1 cellular context compared by ENCODE assay signal in genomic region chr1:26900001-26900814, GRCh38.
TF ChIP-seq lines count a peak whose summit lies in the region.

TSS of gene GPATCH3 (minus strand) at chr1:26900467. CDS start at chr1:26900442, 25 bp downstream.

TF ChIP-seq in HEK293, 187 proteins besides CTCF, POLR2A, EP300 and RAD21 (continued from another document and continues in another):
- TF ChIP-seq GLIS1 (tag by site-specific recombination; IDR thresholded peaks at IDR 0.05): no peak
- TF ChIP-seq ZNF830 (tag by site-specific recombination; IDR thresholded peaks at IDR 0.05; ENCODE audit: low read depth): no peak
- TF ChIP-seq SP3 (tag by site-specific recombination; IDR thresholded peaks at IDR 0.05): peak; percentile 73
- TF ChIP-seq ZNF792 (tag by site-specific recombination; IDR thresholded peaks at IDR 0.05): no peak
- no peak for TF ChIP-seq AEBP2 (tag by site-specific recombination; IDR thresholded peaks at IDR 0.05; ENCODE audit: borderline replicate concordance)
- TF ChIP-seq FEZF1 (tag by site-specific recombination; IDR thresholded peaks at IDR 0.05): no peak
- TF ChIP-seq ZNF398 (tag by site-specific recombination; IDR thresholded peaks at IDR 0.05): no peak
- TF ChIP-seq ZSCAN18 (tag by site-specific recombination; IDR thresholded peaks at IDR 0.05): 0 out of 2 replicates have a peak, but pooled peaks have one; percentile 57
- TF ChIP-seq ZNF473 (tag by site-specific recombination; IDR thresholded peaks at IDR 0.05): no peak
- no peak for TF ChIP-seq PBX3 (CRISPR knock-in tag; IDR thresholded peaks at IDR 0.05)
- 0 out of 2 replicates have a peak, but pooled peaks have one; percentile 16 for TF ChIP-seq ZNF366 (tag by site-specific recombination; conservative IDR thresholded peaks at IDR 0.05)
- TF ChIP-seq ZNF701 (tag by site-specific recombination; IDR thresholded peaks at IDR 0.05): no peak
- TF ChIP-seq ZNF639 (tag by site-specific recombination; IDR thresholded peaks at IDR 0.05): peak; percentile 88
- 0 out of 2 replicates have a peak, but pooled peaks have one; percentile 33 for TF ChIP-seq ZNF785 (tag by site-specific recombination; IDR thresholded peaks at IDR 0.05)
- TF ChIP-seq ZNF670 (tag by site-specific recombination; IDR thresholded peaks at IDR 0.05; ENCODE audit: low read depth): no peak
- TF ChIP-seq ZFP69B (tag by site-specific recombination; IDR thresholded peaks at IDR 0.05): no peak; the same call in 1 of the 2 replicates
- 0 out of 2 replicates have a peak, but pooled peaks have one; percentile 38 for TF ChIP-seq ZNF660 (tag by site-specific recombination; IDR thresholded peaks at IDR 0.05)
- TF ChIP-seq ZNF10 (tag by site-specific recombination; IDR thresholded peaks at IDR 0.05): no peak
- no peak; the same call in 1 of the 2 replicates for TF ChIP-seq ZFHX2 (tag by site-specific recombination; conservative IDR thresholded peaks at IDR 0.05)
- TF ChIP-seq ZNF341 (tag by site-specific recombination; IDR thresholded peaks at IDR 0.05; ENCODE audit: low read depth): peak; percentile 81
- peak; percentile 26 for TF ChIP-seq ZBTB26 (tag by site-specific recombination; optimal IDR thresholded peaks at IDR 0.05)
- TF ChIP-seq ZBTB7A (tag by site-specific recombination; IDR thresholded peaks at IDR 0.05; ENCODE audit: low read depth): no peak
- no peak for TF ChIP-seq ZNF48 (tag by site-specific recombination; IDR thresholded peaks at IDR 0.05)
- TF ChIP-seq OSR2 (tag by site-specific recombination; IDR thresholded peaks at IDR 0.05): no peak
- no peak for TF ChIP-seq ZNF121 (tag by site-specific recombination; IDR thresholded peaks at IDR 0.05)
- no peak for TF ChIP-seq HOXC10 (CRISPR knock-in tag; IDR thresholded peaks at IDR 0.05)
- TF ChIP-seq ZNF791 (tag by site-specific recombination; IDR thresholded peaks at IDR 0.05): no peak
- peak; percentile 18; the same call in 1 of the 2 replicates for TF ChIP-seq ZNF623 (tag by site-specific recombination; IDR thresholded peaks at IDR 0.05)
- TF ChIP-seq KLF1 (tag by site-specific recombination; IDR thresholded peaks at IDR 0.05): 0 out of 2 replicates have a peak, but pooled peaks have one; percentile 28
- no peak for TF ChIP-seq ZNF529 (tag by site-specific recombination; IDR thresholded peaks at IDR 0.05; ENCODE audit: insufficient replicate concordance)
- TF ChIP-seq ZBTB8A (tag by site-specific recombination; IDR thresholded peaks at IDR 0.05): peak; percentile 33; the same call in 1 of the 2 replicates
- no peak; the same call in 1 of the 2 replicates for TF ChIP-seq ZNF133 (tag by site-specific recombination; IDR thresholded peaks at IDR 0.05)
- TF ChIP-seq ZBTB11 (tag by site-specific recombination; conservative IDR thresholded peaks at IDR 0.05; ENCODE audit: low read depth): peak; percentile 26; the same call in 1 of the 2 replicates
- TF ChIP-seq HIC1 (tag by site-specific recombination; IDR thresholded peaks at IDR 0.05): no peak
- no peak for TF ChIP-seq ZNF658 (tag by site-specific recombination; IDR thresholded peaks at IDR 0.05)
- TF ChIP-seq ZBTB1 (tag by site-specific recombination; IDR thresholded peaks at IDR 0.05): no peak
- TF ChIP-seq ATF2 (tag by site-specific recombination; IDR thresholded peaks at IDR 0.05; ENCODE audit: low read depth): no peak
- TF ChIP-seq BCL6B (tag by site-specific recombination; IDR thresholded peaks at IDR 0.05): no peak
- no peak for TF ChIP-seq ZSCAN5A (tag by site-specific recombination; IDR thresholded peaks at IDR 0.05)
- no peak for TF ChIP-seq ZNF560 (tag by site-specific recombination; IDR thresholded peaks at IDR 0.05; ENCODE audit: borderline replicate concordance)
- no peak for TF ChIP-seq HOXD13 (CRISPR knock-in tag; IDR thresholded peaks at IDR 0.05; ENCODE audit: borderline replicate concordance)
